In the genomic region with DNA sequence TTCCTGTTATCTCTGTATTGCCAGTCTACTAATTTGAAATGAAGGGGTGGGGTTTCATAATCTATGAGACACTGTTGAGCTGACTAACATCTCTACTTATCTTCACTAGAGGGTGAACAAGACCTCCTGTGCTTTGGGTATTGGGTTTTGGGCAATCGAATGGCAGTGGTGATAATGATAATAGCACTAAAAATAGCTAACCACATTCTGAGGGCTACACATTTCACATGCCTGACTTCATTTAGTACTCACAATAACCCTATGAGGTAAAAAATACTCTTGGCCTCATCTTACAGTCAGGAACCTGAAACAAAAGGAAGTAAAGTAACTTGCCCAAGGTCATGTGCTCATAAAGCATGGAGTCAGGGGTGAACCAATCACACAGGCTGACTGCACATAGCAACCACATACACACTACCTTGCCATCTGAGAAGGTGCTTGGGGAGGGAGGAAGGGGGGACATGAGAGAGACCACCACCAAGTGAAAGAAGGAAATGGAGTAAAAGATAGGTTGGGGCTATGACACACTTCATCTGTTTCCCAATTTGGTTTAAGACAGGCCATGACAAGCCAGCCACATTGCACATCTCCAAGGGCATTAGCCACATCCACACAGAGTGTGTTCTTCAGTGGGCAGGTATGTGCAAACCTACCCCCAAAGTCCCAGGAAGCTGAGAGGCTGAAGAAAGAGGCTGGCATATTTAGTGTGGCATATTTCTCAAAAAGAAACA, we compare ENCODE assay signal across 13 cellular contexts.
DNase-seq lines count a peak whose midpoint lies in the region; ATAC-seq and TF ChIP-seq lines count a peak whose summit lies in the region.
"Had no signal": no experiment of that assay in that cellular context is flagged by ENCODE, and none has a peak within 500 bp of the region (broad histone marks: within the 10 kb centered on the region; RNA-seq: fewer than 3 reads in every experiment).

No MANE protein-coding gene starts in this region.

- peaks cover 14% of the 10 kb centered on the region for H3K9me3 ChIP-seq in BLaER1

- H3K9ac ChIP-seq in BLaER1, result no peak overlapping the region

- DNase-seq in NOMO-1 treated with DMSO at 0.1 percent for 48 hours (lab: John Stamatoyannopoulos, UW; ENCODE audit: unreplicated experiment) (peak; percentile 55), fibroblast of the aortic adventitia (ENCODE audit: low read depth) (peak; percentile 86), hepatic stellate cell (ENCODE audit: low spot score) (no peak), SHP77 (lab: John Stamatoyannopoulos, UW) (no peak)
- no peak for DNase-seq in stimulated activated CD4-positive, alpha-beta T cell treated with anti-CD3 and anti-CD28 coated beads, Interleukin-4, amount 100 ng/mL, for 24 hours
- DNase-seq: endodermal cell; immature natural killer cell; naive thymus-derived CD8-positive, alpha-beta T cell; NCI-H510A had no signal

- peak overlapping the region; percentile 50 for H3K4me2 ChIP-seq in BLaER1

- H3K4me3 ChIP-seq in BLaER1, result no peak overlapping the region
- no peak overlapping the region for H3K4me3 ChIP-seq in fibroblast of the aortic adventitia (ENCODE audit: low read depth, low read length)
- H3K4me3 ChIP-seq: skin epidermis had no signal

- H3K36me3 ChIP-seq in BLaER1, result no peaks in the 10 kb centered on the region

- no peaks in the 10 kb centered on the region for H3K27me3 ChIP-seq in BLaER1

- no peaks in the 10 kb centered on the region for H4K20me1 ChIP-seq in BLaER1

- 0 out of 2 replicates have a peak overlapping the region, but pooled peaks have one; percentile 4 for H3K27ac ChIP-seq in BLaER1
- H3K27ac ChIP-seq: skin epidermis had no signal

- TF ChIP-seq CTCF in fibroblast of the aortic adventitia (IDR thresholded peaks at IDR 0.05; ENCODE audit: insufficient read depth, low read length), result no peak

- ATAC-seq in GM21390 (IDR thresholded peaks at IDR 0.05; ENCODE audit: unreplicated experiment) (peak; percentile 62), HG02642 (IDR thresholded peaks at IDR 0.05; ENCODE audit: poor library complexity, unreplicated experiment) (no peak)
- ATAC-seq: naive thymus-derived CD8-positive, alpha-beta T cell had no signal

- H3K4me1 ChIP-seq in BLaER1, result peaks cover 37% of the 10 kb centered on the region

Comparison
In these comparisons a context has a peak if more than half of its experiments do, and no peak if none do; other contexts are left out.
1. DNase-seq: peak in NOMO-1 treated with DMSO at 0.1 percent for 48 hours (single experiment) and fibroblast of the aortic adventitia (single experiment); none in hepatic stellate cell (single experiment), SHP77 (0 of 2) and stimulated activated CD4-positive, alpha-beta T cell treated with anti-CD3 and anti-CD28 coated beads, Interleukin-4, amount 100 ng/mL, for 24 hours (single experiment).